30 cellular contexts compared by ENCODE assay signal in the genomic region with DNA sequence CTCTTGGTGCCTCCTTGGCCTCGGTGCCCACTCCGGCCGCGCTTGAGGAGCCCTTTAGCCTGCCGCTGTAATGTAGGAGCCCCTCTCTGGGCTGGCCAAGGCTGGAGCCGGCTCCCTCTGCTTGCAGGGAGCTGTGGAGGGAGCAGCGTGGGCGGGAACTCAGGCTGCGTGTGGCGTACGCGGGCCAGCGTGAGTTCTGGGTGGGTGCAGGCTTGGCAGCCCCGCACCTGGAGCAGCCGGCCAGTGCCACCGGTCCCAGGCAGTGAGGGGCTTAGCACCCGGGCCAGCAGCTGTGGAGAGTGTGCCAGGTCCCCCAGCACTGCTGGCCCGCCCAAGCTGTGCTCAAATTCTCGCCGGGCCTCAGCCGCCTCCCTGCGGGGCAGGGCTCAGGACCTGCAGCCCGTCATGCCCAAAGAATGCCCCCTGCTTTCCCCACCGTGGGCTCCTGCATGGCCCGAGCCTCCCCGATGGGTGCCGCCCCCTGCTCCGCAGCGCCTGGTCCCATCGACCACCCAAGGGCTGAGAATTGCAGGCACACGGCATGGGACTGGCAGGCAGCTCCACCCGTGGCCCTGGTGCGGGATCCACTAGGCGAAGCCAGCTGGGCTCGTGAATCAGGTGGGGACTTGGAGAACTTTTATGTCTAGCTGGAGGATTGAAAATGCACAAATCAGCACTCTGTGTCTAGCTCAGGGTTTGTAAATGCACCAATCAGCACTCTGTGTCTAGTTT.
"Had no signal": no experiment of that assay in that cellular context is flagged by ENCODE, and none has a peak within 500 bp of the region (broad histone marks: within the 10 kb centered on the region; RNA-seq: fewer than 3 reads in every experiment).

No MANE protein-coding gene starts in this region.

- H3K27me3 ChIP-seq: esophagus muscularis mucosa, foreskin keratinocyte, gastroesophageal sphincter, heart right ventricle, neural progenitor cell, right atrium auricular region, sigmoid colon, tibial nerve, upper lobe of left lung, uterus had no signal

- H3K9me3 ChIP-seq: lower lobe of right lung, mucosa of descending colon, prostate gland, thoracic aorta, uterus had no signal

- H3K27ac ChIP-seq: dorsolateral prefrontal cortex, esophagus muscularis mucosa, foreskin keratinocyte, gastroesophageal sphincter, lower lobe of right lung, neural progenitor cell, right atrium auricular region, sigmoid colon, upper lobe of left lung had no signal

- FAIRE-seq: colon, endothelial cell of umbilical vein, keratinocyte had no signal

- H3K27ac Mint-ChIP-seq: memory B cell; nephron; neural progenitor cell; stimulated activated effector memory CD8-positive, alpha-beta T cell treated with anti-CD3 and anti-CD28 coated beads, Interleukin-12 subunit alpha, Interleukin-12 subunit beta, amount 100 ng/mL, for 72 hours had no signal

- H2AFZ ChIP-seq: neural progenitor cell, parathyroid adenoma had no signal

- DNase-seq: dorsolateral prefrontal cortex; effector CD4-positive, alpha-beta T cell; foreskin keratinocyte; heart right ventricle; hippocampal formation; left ventricle myocardium superior; lower lobe of right lung; mucosa of descending colon; naive B cell; sigmoid colon; stimulated activated CD4-positive, alpha-beta T cell treated with anti-CD3 and anti-CD28 coated beads, Interleukin-2, amount 100 ng/mL, for 24 hours; stimulated activated CD4-positive, alpha-beta T cell treated with anti-CD3 and anti-CD28 coated beads, Interleukin-4, amount 100 ng/mL, for 24 hours; stimulated activated naive CD4-positive, alpha-beta T cell treated with Interleukin-2 at 50 U/mL for 16 hours; uterus had no signal

- H3K27me3 Mint-ChIP-seq: memory B cell, naive B cell had no signal

- H3K4me2 ChIP-seq: neural progenitor cell had no signal

- H3K9ac ChIP-seq: neural progenitor cell, parathyroid adenoma had no signal

- H3K4me1 ChIP-seq: prostate gland, uterus had no signal

- H3K9me3 Mint-ChIP-seq: memory B cell; stimulated activated effector memory CD8-positive, alpha-beta T cell treated with anti-CD3 and anti-CD28 coated beads, Interleukin-12 subunit alpha, Interleukin-12 subunit beta, amount 100 ng/mL, for 72 hours had no signal

- H3K36me3 Mint-ChIP-seq: stimulated activated effector memory CD8-positive, alpha-beta T cell treated with anti-CD3 and anti-CD28 coated beads, Interleukin-12 subunit alpha, Interleukin-12 subunit beta, amount 100 ng/mL, for 72 hours had no signal

- H3K4me3 Mint-ChIP-seq: memory B cell; mesothelial cell of epicardium; nephron; neural progenitor cell; stimulated activated effector memory CD8-positive, alpha-beta T cell treated with anti-CD3 and anti-CD28 coated beads, Interleukin-12 subunit alpha, Interleukin-12 subunit beta, amount 100 ng/mL, for 72 hours had no signal

- H3K79me2 ChIP-seq: parathyroid adenoma had no signal

- H3K4me1 Mint-ChIP-seq: stimulated activated effector memory CD8-positive, alpha-beta T cell treated with anti-CD3 and anti-CD28 coated beads, Interleukin-12 subunit alpha, Interleukin-12 subunit beta, amount 100 ng/mL, for 72 hours had no signal

- ATAC-seq: foreskin keratinocyte; gastroesophageal sphincter; heart right ventricle; left ventricle myocardium superior; mucosa of descending colon; stimulated activated effector memory CD8-positive, alpha-beta T cell treated with anti-CD3 and anti-CD28 coated beads, Interleukin-12 subunit alpha, Interleukin-12 subunit beta, amount 100 ng/mL, for 72 hours had no signal
